22 cellular contexts compared by ENCODE assay signal in the genomic region with DNA sequence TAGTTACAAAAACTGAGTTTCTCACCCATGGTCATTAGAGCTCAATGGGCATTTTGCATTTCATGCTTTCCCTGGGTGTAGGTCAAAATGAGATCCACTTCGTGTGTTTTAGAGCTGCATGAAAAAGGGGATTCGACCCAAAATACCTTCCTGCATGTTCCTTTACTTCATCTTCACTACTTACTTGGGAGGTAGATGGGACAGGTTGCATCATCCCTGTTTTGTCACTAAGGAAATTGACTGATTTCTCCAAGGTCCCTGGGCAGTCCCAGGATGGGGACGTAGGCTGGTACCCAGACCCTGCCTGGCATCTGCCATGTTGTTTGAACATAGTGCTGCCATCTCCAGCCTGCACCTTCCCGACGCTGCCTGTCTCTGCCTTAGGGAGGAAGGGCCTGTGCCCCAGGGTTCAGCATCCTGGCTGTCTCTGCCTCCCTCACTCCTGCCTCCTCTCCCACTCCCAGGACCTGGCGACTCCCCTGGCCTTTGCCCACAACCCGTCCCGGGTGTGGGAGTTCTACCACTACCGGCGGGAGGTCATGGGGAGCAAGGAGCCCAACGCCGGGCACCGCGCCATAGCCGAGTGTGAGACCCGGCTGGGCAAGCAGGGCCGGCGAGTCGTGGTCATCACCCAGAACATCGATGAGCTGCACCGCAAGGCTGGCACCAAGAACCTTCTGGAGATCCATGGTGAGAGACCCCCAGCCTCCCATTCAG. TPM values are rescaled to one million over a fixed set of nuclear protein-coding genes. Genes with fewer than 3 reads are reported as not detected.
A peak's percentile ranks its signal among the peaks of the same experiment; 100 is the strongest.
DNase-seq lines count a peak whose midpoint lies in the region; ATAC-seq, FAIRE-seq and TF ChIP-seq lines count a peak whose summit lies in the region.
"Had no signal": no experiment of that assay in that cellular context is flagged by ENCODE, and none has a peak within 500 bp of the region (broad histone marks: within the 10 kb centered on the region; RNA-seq: fewer than 3 reads in every experiment).

No MANE protein-coding gene starts in this region.

- CTCF ChIA-PET in HEK293 (lab: Yijun Ruan, JAX) (interaction anchor here (0.6 to 5.0 kb wide), 4 partner anchors 17 to 476 kb away, joined by 3 to 32 read pairs (median 4); a partner anchor contains a TSS), GM12878 (lab: Yijun Ruan, JAX) (interaction anchor here (1.0 kb wide), 1 partner anchor 16 kb away, joined by 3 read pairs; no protein-coding TSS in a partner anchor)

- no peak for FAIRE-seq in GM12878 (lab: Jason Lieb, UNC)
- FAIRE-seq: A549 had no signal

- no peak overlapping the region for H3K14ac ChIP-seq in neuronal stem cell (ENCODE audit: low read length)

- BruUV-seq in GM12878 (replicated peaks; lab: Mats Ljungman, UMichigan) = TSS peak; percentile 74

- H3K9me3 ChIP-seq in HEK293 (ENCODE audit: control insufficient read depth, insufficient read depth, low read depth, low read length) (no peaks in the 10 kb centered on the region), GM12878 (replicated peaks; ENCODE audit: control insufficient read depth, insufficient read depth, low read length) (no peaks in the 10 kb centered on the region), neuronal stem cell (replicated peaks in 1 of 2; ENCODE audit: control insufficient read depth in 2 of 2, insufficient read depth in 1 of 2, low read depth in 1 of 2, low read length in 2 of 2) (no peaks in the 10 kb centered on the region)
- H3K9me3 ChIP-seq: A549; BE2C; BLaER1 treated with 17β-estradiol and CSF1 and Interleukin-3, amounts not matched to agents 10 nM and 100 nM had no signal

- no peak overlapping the region for H2BK12ac ChIP-seq in neuronal stem cell (ENCODE audit: low read length)

- H4K91ac ChIP-seq in neuronal stem cell (ENCODE audit: low read depth, low read length, poor library complexity) = no peak overlapping the region

- no peak overlapping the region for H4K8ac ChIP-seq in neuronal stem cell (ENCODE audit: low read depth, low read length)

- H2BK120ac ChIP-seq in neuronal stem cell (ENCODE audit: low read depth, low read length) = no peak overlapping the region

- H3K27me3 ChIP-seq in GM12878 (replicated peaks in 1 of 2; ENCODE audit: control insufficient read depth in 2 of 2, insufficient read depth in 2 of 2, low read length in 1 of 2) (no peaks in the 10 kb centered on the region), neuronal stem cell (ENCODE audit: control insufficient read depth in 3 of 3, insufficient read depth in 3 of 3, low read depth in 1 of 3, low read length in 3 of 3) (no peaks in the 10 kb centered on the region)
- H3K27me3 ChIP-seq: BE2C; BLaER1 treated with 17β-estradiol and CSF1 and Interleukin-3, amounts not matched to agents 10 nM and 100 nM had no signal

- no peaks in the 10 kb centered on the region for H3K4me1 ChIP-seq in HEK293 (ENCODE audit: control insufficient read depth, insufficient read depth, low read length)
- no peaks in the 10 kb centered on the region for H3K4me1 ChIP-seq in GM12878 (ENCODE audit: control insufficient read depth, insufficient read depth, low read length)
- H3K4me1 ChIP-seq in neuronal stem cell (ENCODE audit: control insufficient read depth in 2 of 2, insufficient read depth in 1 of 2, low read depth in 1 of 2, low read length in 2 of 2) = peaks cover 0 to 2% of the 10 kb centered on the region in 2 donors
- H3K4me1 ChIP-seq: A549; BE2C; BLaER1 treated with 17β-estradiol and CSF1 and Interleukin-3, amounts not matched to agents 10 nM and 100 nM had no signal

- WGBS in GM12878 (ENCODE audit: insufficient coverage, insufficient replicate concordance, low lambda C conversion rate, missing lambda C conversion rate) = 96% methylated on average over 21 of the region's 21 CpGs
- no CpG with 5 or more reads among the region's 21 CpGs for WGBS in neuronal stem cell (ENCODE audit: extremely low coverage in 2 of 2, insufficient read length in 2 of 2, insufficient replicate concordance in 1 of 2), 2 donors

- H3K9ac ChIP-seq in GM12878 (ENCODE audit: control insufficient read depth, insufficient read depth, low read length) (no peak overlapping the region), neuronal stem cell (ENCODE audit: low read depth, low read length, poor library complexity) (no peak overlapping the region)
- H3K9ac ChIP-seq: BLaER1 treated with 17β-estradiol and CSF1 and Interleukin-3, amounts not matched to agents 10 nM and 100 nM had no signal

- H3K4ac ChIP-seq in neuronal stem cell (ENCODE audit: low read length) = no peak overlapping the region

- H3K18ac ChIP-seq in neuronal stem cell (ENCODE audit: low read length) = no peak overlapping the region

- H4K20me1 ChIP-seq in GM12878 (ENCODE audit: control insufficient read depth, insufficient read depth) = no peaks in the 10 kb centered on the region
- H4K20me1 ChIP-seq: BLaER1 treated with 17β-estradiol and CSF1 and Interleukin-3, amounts not matched to agents 10 nM and 100 nM had no signal

- no peaks in the 10 kb centered on the region for H3K79me1 ChIP-seq in neuronal stem cell (ENCODE audit: low read depth, low read length)

- no peaks in the 10 kb centered on the region for H3K79me2 ChIP-seq in GM12878 (ENCODE audit: control insufficient read depth, insufficient read depth, low read length)

- H3K4me3 ChIP-seq in HEK293 (ENCODE audit: low read depth, low read length) (no peak overlapping the region), GM12878 (no peak overlapping the region), neuronal stem cell (ENCODE audit: low read length in 2 of 2) (no peak overlapping the region)
- H3K4me3 ChIP-seq: A549; BLaER1 treated with 17β-estradiol and CSF1 and Interleukin-3, amounts not matched to agents 10 nM and 100 nM had no signal

- H3K36me3 ChIP-seq in HEK293 (ENCODE audit: control insufficient read depth in 2 of 2, insufficient read depth in 1 of 2, low read length in 2 of 2) = peaks cover 14 to 73% of the 10 kb centered on the region in 2 experiments; a peak in 2 of 3 replicates
- peaks cover 0 to 11% of the 10 kb centered on the region in 2 experiments; a peak in 2 of 4 replicates for H3K36me3 ChIP-seq in GM12878 (ENCODE audit: control insufficient read depth in 2 of 2, insufficient read depth in 2 of 2, low read length in 1 of 2)
- peaks cover 10 to 65% of the 10 kb centered on the region in 2 donors for H3K36me3 ChIP-seq in neuronal stem cell (replicated peaks in 1 of 2; ENCODE audit: control insufficient read depth in 2 of 2, insufficient read depth in 2 of 2, low read length in 2 of 2)
- H3K36me3 ChIP-seq: BE2C had no signal

- no peak overlapping the region for H2AK5ac ChIP-seq in neuronal stem cell (ENCODE audit: low read depth, low read length)

- H2BK5ac ChIP-seq in neuronal stem cell (ENCODE audit: low read length) = peak overlapping the region; percentile 30

- SMC1A ChIA-PET in GM12878 (lab: Charles Lee; ENCODE audit: uncharacterized antibody, unreplicated experiment) = no interaction called here

- H3K4me2 ChIP-seq in GM12878 (ENCODE audit: control insufficient read depth, insufficient read depth) = no peak overlapping the region
- no peak overlapping the region for H3K4me2 ChIP-seq in neuronal stem cell (ENCODE audit: insufficient read depth, low read length, poor library complexity, severe bottlenecking)
- H3K4me2 ChIP-seq: A549; BLaER1 treated with 17β-estradiol and CSF1 and Interleukin-3, amounts not matched to agents 10 nM and 100 nM had no signal

- H2BK15ac ChIP-seq in neuronal stem cell (ENCODE audit: low read length) = no peak overlapping the region

- POLR2A ChIA-PET in HEK293 (lab: Yijun Ruan, JAX) = no interaction called here
- POLR2A ChIA-PET in GM12878 (lab: Charles Lee) = no interaction called here

- no peak for DNase-seq in GM12878 (ENCODE audit: low read depth, low spot score)
- DNase-seq in neuronal stem cell (ENCODE audit: low spot score) = no peak
- no peak for DNase-seq in stimulated activated CD4-positive, alpha-beta T cell treated with anti-CD3 and anti-CD28 coated beads, Interleukin-2, amount 100 ng/mL, for 48 hours
- no peak for DNase-seq in hippocampal formation (lab: John Stamatoyannopoulos, UW)
- DNase-seq: 8988T; ACHN; AML-193; BE2C; CD4-positive, alpha-beta T cell; CD8-positive, alpha-beta memory T cell; DMS 273 treated with DMSO at 0.1 percent for 48 hours; DMS79; EL; GDM1; GOT3; H7; HCEC 1CT had no signal

- H2AFZ ChIP-seq in GM12878 (ENCODE audit: control insufficient read depth, low read depth, low read length) = no peak overlapping the region
- no peak overlapping the region for H2AFZ ChIP-seq in neuronal stem cell (ENCODE audit: low read length)

- TF ChIP-seq RAD21 in GM12878 (IDR thresholded peaks at IDR 0.05; ENCODE audit: insufficient read depth, low read depth, low read length) = no peak

- TF ChIP-seq CTCF in HEK293 (tag by site-specific recombination; IDR thresholded peaks at IDR 0.05) (no peak), GM12878 (IDR thresholded peaks at IDR 0.05 in 2 of 3, conservative IDR thresholded peaks at IDR 0.05 in 1 of 3; ENCODE audit: control insufficient read depth in 2 of 3, extremely low read depth in 1 of 3, insufficient read depth in 1 of 3, low read depth in 3 of 3, low read length in 3 of 3) (no peak)

- intact Hi-C loops in GM12878 (cut with micrococcal nuclease; ENCODE audit: unreplicated experiment) = no loop called here

- RAD21 ChIA-PET in GM12878 (lab: Charles Lee; ENCODE audit: unreplicated experiment) = no interaction called here

- in situ Hi-C loops in GM12878 (cut with MboI) = no loop called here

- no peak for TF ChIP-seq EP300 in GM12878 (IDR thresholded peaks at IDR 0.05; ENCODE audit: borderline replicate concordance in 1 of 2, control insufficient read depth in 1 of 2, low read depth in 2 of 2, low read length in 2 of 2)

- no peak overlapping the region for H3K27ac ChIP-seq in HEK293 (ENCODE audit: extremely low read depth, low read depth, low read length)
- no peak overlapping the region for H3K27ac ChIP-seq in GM12878 (ENCODE audit: control insufficient read depth, insufficient read depth)
- H3K27ac ChIP-seq in neuronal stem cell (replicated peaks; ENCODE audit: low read length) = no peak overlapping the region
- H3K27ac ChIP-seq: A549; BLaER1 treated with 17β-estradiol and CSF1 and Interleukin-3, amounts not matched to agents 10 nM and 100 nM had no signal

- ATAC-seq in GM12878 (no peak), esophagus mucosa (peak; percentile 20), GM19023 (IDR thresholded peaks at IDR 0.05; ENCODE audit: unreplicated experiment) (no peak)
- ATAC-seq: A549 had no signal

- no peak for TF ChIP-seq POLR2A in GM12878 (IDR thresholded peaks at IDR 0.05; ENCODE audit: low read depth, low read length)

- H3K23ac ChIP-seq in neuronal stem cell (ENCODE audit: low read depth, low read length, poor library complexity) = peak overlapping the region; percentile 21

RNA-seq across cellular contexts. Expression of a gene that starts 17.0 kb away (rescaled TPM):
- 25.4 and 26.9 TPM in 2 replicates for total RNA-seq in GM12878 (2013; cell fraction: nucleolus; rRNA removed)
- total RNA-seq in GM12878 (2014; rRNA removed) (9.0 and 13.5 TPM in 2 replicates), GM12878 (2014; rRNA removed; fragmentation: Illumina TruSeq; extraction: Trizol) (8.0 and 11.5 TPM in 2 replicates), GM12878 (2021) (7.8 and 8.3 TPM in 2 replicates), esophagus mucosa (7.2 TPM)
- 5.4 TPM for polyA plus RNA-seq in GM12878 (2011; ENCODE audit: low read depth)
- polyA plus RNA-seq in GM12878 (2011; rRNA removed) (12.4 and 13.0 TPM in 2 replicates), GM12878 (2014; fragmentation: Illumina TruSeq; extraction: Trizol) (8.3 and 10.4 TPM in 2 replicates), GM12878 (2014; fragmentation: Nextera tagmentation; extraction: Ambion mirVana) (1 to 10 TPM; 1.7 to 2.5 TPM), GM12878 (2014; rRNA removed) (8.5 and 9.7 TPM in 2 replicates), GM12878 (2016; fragmentation: Nextera tagmentation; extraction: Ambion mirVana) (10 to 100 TPM; 10.3 to 12.0 TPM)
- polyA plus RNA-seq in GM12878 (2011; cell fraction: cytosol; rRNA removed) = 8.6 and 9.1 TPM in 2 replicates
- 12.4 and 14.3 TPM in 2 replicates for polyA plus RNA-seq in GM12878 (2011; cell fraction: nucleus; rRNA removed)
- polyA plus RNA-seq in GM12878 (2012) = 7.0 and 9.8 TPM in 2 replicates
- 5.1 and 7.2 TPM in 2 replicates for polyA minus RNA-seq in GM12878 (2011; rRNA and poly(A)+ RNA removed)
- polyA minus RNA-seq in GM12878 (2011; cell fraction: cytosol; rRNA and poly(A)+ RNA removed) = 1.1 and 3.0 TPM in 2 replicates
- polyA minus RNA-seq in GM12878 (2011; cell fraction: nucleus; rRNA and poly(A)+ RNA removed) = 5.8 and 10.9 TPM in 2 replicates
- polyA plus RNA-seq in neuronal stem cell (2013, experiment 1 of 2) = 8.5 TPM
- polyA plus RNA-seq in neuronal stem cell (2013, experiment 2 of 2) = 9.1 TPM

RNA-seq across cellular contexts. Expression of a gene that starts 23.8 kb away (rescaled TPM):
- 19.6 and 24.1 TPM in 2 replicates for total RNA-seq in GM12878 (2013; cell fraction: nucleolus; rRNA removed)
- total RNA-seq in GM12878 (2014; rRNA removed) = 75.6 and 79.8 TPM in 2 replicates
- 102 and 103 TPM in 2 replicates for total RNA-seq in GM12878 (2014; rRNA removed; fragmentation: Illumina TruSeq; extraction: Trizol)
- total RNA-seq in GM12878 (2021) = 80.1 and 86.2 TPM in 2 replicates
- 33.9 TPM for polyA plus RNA-seq in GM12878 (2011; ENCODE audit: low read depth)
- polyA plus RNA-seq in GM12878 (2011; rRNA removed) = 34.6 and 59.2 TPM in 2 replicates
- polyA plus RNA-seq in GM12878 (2011; cell fraction: cytosol; rRNA removed) = 26.7 and 34.1 TPM in 2 replicates
- polyA plus RNA-seq in GM12878 (2011; cell fraction: nucleus; rRNA removed) = 18.7 and 25.9 TPM in 2 replicates
- polyA plus RNA-seq in GM12878 (2012) = 56.2 and 65.5 TPM in 2 replicates
- polyA plus RNA-seq in GM12878 (2014; fragmentation: Illumina TruSeq; extraction: Trizol) = 101 and 110 TPM in 2 replicates
- polyA plus RNA-seq in GM12878 (2014; fragmentation: Nextera tagmentation; extraction: Ambion mirVana) = 10 to 100 TPM; 12.2 to 31.2 TPM
- polyA plus RNA-seq in GM12878 (2014; rRNA removed) = 86.3 and 86.9 TPM in 2 replicates
- 100 to 1,000 TPM; 218 to 222 TPM for polyA plus RNA-seq in GM12878 (2016; fragmentation: Nextera tagmentation; extraction: Ambion mirVana)
- polyA minus RNA-seq in GM12878 (2011; rRNA and poly(A)+ RNA removed) = 3.4 and 5.5 TPM in 2 replicates
- 8.8 and 9.9 TPM in 2 replicates for polyA minus RNA-seq in GM12878 (2011; cell fraction: cytosol; rRNA and poly(A)+ RNA removed)
- polyA minus RNA-seq in GM12878 (2011; cell fraction: nucleus; rRNA and poly(A)+ RNA removed) = 8.1 and 14.2 TPM in 2 replicates
- total RNA-seq in esophagus mucosa = 33.1 TPM
- polyA plus RNA-seq in neuronal stem cell (2013, experiment 1 of 2) = 73.6 TPM
- 73.4 TPM for polyA plus RNA-seq in neuronal stem cell (2013, experiment 2 of 2)
